7 cellular contexts compared by ENCODE assay signal in genomic region chr10:91340613-91341362, GRCh38.
DNase-seq lines count a peak whose midpoint lies in the region; ATAC-seq and TF ChIP-seq lines count a peak whose summit lies in the region.

No MANE protein-coding gene starts in this region.

- no peaks in the 10 kb centered on the region for H3K9me2 ChIP-seq in PC-9 (ENCODE audit: insufficient read depth)

- H3K36me3 ChIP-seq in PC-9 (ENCODE audit: low read depth) (no peaks in the 10 kb centered on the region), skeletal muscle satellite cell (ENCODE audit: insufficient read depth, low read length) (no peaks in the 10 kb centered on the region)

- H3K79me2 ChIP-seq in PC-9 (ENCODE audit: low read depth), result no peaks in the 10 kb centered on the region

- H3K27ac ChIP-seq in PC-9, result no peak overlapping the region

- H4K20me1 ChIP-seq in PC-9 (ENCODE audit: insufficient read depth), result no peaks in the 10 kb centered on the region

- peak overlapping the region; percentile 43 for H3K9ac ChIP-seq in skeletal muscle satellite cell (ENCODE audit: low read depth, low read length)

- intact Hi-C loops in PC-9 (cut with micrococcal nuclease; ENCODE audit: unreplicated experiment), result no loop called here

- H3K4me2 ChIP-seq in PC-9, result no peak overlapping the region
- peak overlapping the region; percentile 59 for H3K4me2 ChIP-seq in skeletal muscle satellite cell (ENCODE audit: low read length)

- no peak for ATAC-seq in HG03175 (IDR thresholded peaks at IDR 0.05; ENCODE audit: unreplicated experiment)

- no peaks in the 10 kb centered on the region for H3K9me3 ChIP-seq in PC-9 (ENCODE audit: insufficient read depth, low read depth)
- no peaks in the 10 kb centered on the region for H3K9me3 ChIP-seq in skeletal muscle satellite cell (replicated peaks; ENCODE audit: low read length)

- H3K27me3 ChIP-seq in PC-9 (ENCODE audit: insufficient read depth, low read depth) (no peaks in the 10 kb centered on the region), skeletal muscle satellite cell (ENCODE audit: control insufficient read depth, insufficient read depth, low read length) (no peaks in the 10 kb centered on the region)

- POLR2A ChIA-PET in PC-9 (lab: Charles Lee; ENCODE audit: unreplicated experiment), result interaction anchor here (0.6 kb wide), 1 partner anchor 276 kb away, joined by 3 read pairs; no protein-coding TSS in a partner anchor

- H3K4me1 ChIP-seq in PC-9 (replicated peaks; ENCODE audit: insufficient read depth), result 0 out of 2 replicates have a peak, but pooled peaks cover 6% of the 10 kb centered on the region
- H3K4me1 ChIP-seq in skeletal muscle satellite cell (ENCODE audit: control insufficient read depth, insufficient read depth, low read length), result peaks cover 22% of the 10 kb centered on the region

- H3K4me3 ChIP-seq in PC-9 (no peak overlapping the region), fibroblast of the aortic adventitia (ENCODE audit: low read depth, low read length) (no peak overlapping the region), skeletal muscle satellite cell (ENCODE audit: low read length) (peak overlapping the region; percentile 19)

- H2AFZ ChIP-seq in PC-9, result no peak overlapping the region

- no TSS peak for BruUV-seq in PC-9 (replicated peaks; lab: Mats Ljungman, UMichigan)

- H3F3A ChIP-seq in PC-9 (ENCODE audit: insufficient read depth, low read depth), result no peaks in the 10 kb centered on the region

- TF ChIP-seq CTCF in PC-9 (conservative IDR thresholded peaks at IDR 0.05) (no peak), fibroblast of the aortic adventitia (IDR thresholded peaks at IDR 0.05; ENCODE audit: insufficient read depth, low read length) (peak; percentile 5)

- CTCF ChIA-PET in PC-9 (lab: Charles Lee), result no interaction called here

- DNase-seq in HPDE6-E6E7 (ENCODE audit: extremely low spot score), result peak; percentile 82
- DNase-seq in PC-9, result peak; percentile 5 to 57
- DNase-seq in fibroblast of the aortic adventitia (ENCODE audit: low read depth), result peak; percentile 78
- no peak for DNase-seq in effector CD4-positive, alpha-beta T cell
- DNase-seq in activated effector memory CD4-positive, alpha-beta T cell treated with anti-CD3 and anti-CD28 coated beads, Interleukin-2, amount 50 U/mL, for 16 hours, result no peak

Comparison
In these comparisons a context has a peak if more than half of its experiments do, and no peak if none do; other contexts are left out.
1. DNase-seq: peak in HPDE6-E6E7 (single experiment), PC-9 (2 of 2) and fibroblast of the aortic adventitia (single experiment); none in effector CD4-positive, alpha-beta T cell (single experiment) and activated effector memory CD4-positive, alpha-beta T cell treated with anti-CD3 and anti-CD28 coated beads, Interleukin-2, amount 50 U/mL, for 16 hours (single experiment).